ENCODE assay signal across 1 cellular context in the genomic region with DNA sequence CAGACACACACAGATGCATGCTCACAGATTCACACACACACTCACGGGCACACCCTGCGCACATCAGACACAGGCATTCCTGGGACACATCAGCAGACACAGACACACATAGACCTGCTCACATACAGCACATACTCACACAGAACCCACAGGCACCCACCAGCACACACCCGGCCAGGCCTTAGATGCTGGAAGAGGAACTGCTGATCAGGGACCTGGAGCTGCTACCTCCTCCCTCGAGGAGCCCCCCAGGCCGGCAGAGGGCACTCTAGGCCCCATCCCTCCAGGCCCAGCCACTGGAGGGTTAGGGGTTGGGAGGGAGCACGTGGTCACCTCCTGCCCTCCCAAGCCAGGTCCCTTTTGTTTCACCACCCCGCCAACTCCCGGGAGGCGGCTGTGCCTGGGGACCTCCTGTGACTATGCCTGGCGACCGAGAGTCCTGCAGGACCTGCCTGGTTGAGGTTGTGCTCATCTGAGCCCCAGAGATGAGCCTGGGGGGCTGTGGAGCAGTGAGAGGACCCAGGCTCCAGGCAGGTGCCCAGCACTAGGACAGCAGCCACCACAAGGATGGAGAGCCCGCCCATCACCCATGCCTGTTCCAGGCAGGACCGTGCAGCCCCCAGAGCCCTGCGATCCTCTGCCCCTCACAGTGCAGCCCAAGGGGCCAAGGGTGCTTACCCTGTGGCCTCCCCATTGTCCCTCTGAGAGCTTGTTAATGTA.
A peak's percentile ranks its signal among the peaks of the same experiment; 100 is the strongest.
TF ChIP-seq lines count a peak whose summit lies in the region.

No MANE protein-coding gene starts in this region.

TF ChIP-seq in HepG2, 621 proteins besides CTCF, POLR2A, EP300 and RAD21 (continued from another document and continues in another):
- TF ChIP-seq, protein P1, sequence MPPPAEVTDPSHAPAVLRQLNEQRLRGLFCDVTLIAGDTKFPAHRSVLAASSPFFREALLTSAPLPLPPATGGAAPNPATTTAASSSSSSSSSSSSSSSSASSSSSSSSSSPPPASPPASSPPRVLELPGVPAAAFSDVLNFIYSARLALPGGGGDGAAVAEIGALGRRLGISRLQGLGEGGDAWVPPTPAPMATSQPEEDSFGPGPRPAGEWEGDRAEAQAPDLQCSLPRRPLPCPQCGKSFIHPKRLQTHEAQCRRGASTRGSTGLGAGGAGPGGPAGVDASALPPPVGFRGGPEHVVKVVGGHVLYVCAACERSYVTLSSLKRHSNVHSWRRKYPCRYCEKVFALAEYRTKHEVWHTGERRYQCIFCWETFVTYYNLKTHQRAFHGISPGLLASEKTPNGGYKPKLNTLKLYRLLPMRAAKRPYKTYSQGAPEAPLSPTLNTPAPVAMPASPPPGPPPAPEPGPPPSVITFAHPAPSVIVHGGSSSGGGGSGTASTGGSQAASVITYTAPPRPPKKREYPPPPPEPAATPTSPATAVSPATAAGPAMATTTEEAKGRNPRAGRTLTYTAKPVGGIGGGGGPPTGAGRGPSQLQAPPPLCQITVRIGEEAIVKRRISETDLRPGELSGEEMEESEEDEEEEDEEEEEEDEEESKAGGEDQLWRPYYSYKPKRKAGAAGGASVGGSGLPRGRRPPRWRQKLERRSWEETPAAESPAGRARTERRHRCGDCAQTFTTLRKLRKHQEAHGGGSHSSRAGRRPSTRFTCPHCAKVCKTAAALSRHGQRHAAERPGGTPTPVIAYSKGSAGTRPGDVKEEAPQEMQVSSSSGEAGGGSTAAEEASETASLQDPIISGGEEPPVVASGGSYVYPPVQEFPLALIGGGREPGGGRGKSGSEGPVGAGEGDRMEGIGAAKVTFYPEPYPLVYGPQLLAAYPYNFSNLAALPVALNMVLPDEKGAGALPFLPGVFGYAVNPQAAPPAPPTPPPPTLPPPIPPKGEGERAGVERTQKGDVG (CRISPR knock-in tag; IDR thresholded peaks at IDR 0.05; ENCODE audit: borderline replicate concordance): peak; percentile 37; the same call in 1 of the 2 replicates
- TF ChIP-seq ARNT (IDR thresholded peaks at IDR 0.05): no peak
- TF ChIP-seq, protein P2, sequence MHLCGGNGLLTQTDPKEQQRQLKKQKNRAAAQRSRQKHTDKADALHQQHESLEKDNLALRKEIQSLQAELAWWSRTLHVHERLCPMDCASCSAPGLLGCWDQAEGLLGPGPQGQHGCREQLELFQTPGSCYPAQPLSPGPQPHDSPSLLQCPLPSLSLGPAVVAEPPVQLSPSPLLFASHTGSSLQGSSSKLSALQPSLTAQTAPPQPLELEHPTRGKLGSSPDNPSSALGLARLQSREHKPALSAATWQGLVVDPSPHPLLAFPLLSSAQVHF (CRISPR knock-in tag; IDR thresholded peaks at IDR 0.05): no peak
- TF ChIP-seq, protein P3, sequence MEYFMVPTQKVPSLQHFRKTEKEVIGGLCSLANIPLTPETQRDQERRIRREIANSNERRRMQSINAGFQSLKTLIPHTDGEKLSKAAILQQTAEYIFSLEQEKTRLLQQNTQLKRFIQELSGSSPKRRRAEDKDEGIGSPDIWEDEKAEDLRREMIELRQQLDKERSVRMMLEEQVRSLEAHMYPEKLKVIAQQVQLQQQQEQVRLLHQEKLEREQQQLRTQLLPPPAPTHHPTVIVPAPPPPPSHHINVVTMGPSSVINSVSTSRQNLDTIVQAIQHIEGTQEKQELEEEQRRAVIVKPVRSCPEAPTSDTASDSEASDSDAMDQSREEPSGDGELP (IDR thresholded peaks at IDR 0.05; ENCODE audit: borderline replicate concordance, low read depth): no peak
- TF ChIP-seq NRL (CRISPR knock-in tag; IDR thresholded peaks at IDR 0.05; ENCODE audit: borderline replicate concordance): peak; percentile 94
- no peak for TF ChIP-seq FOSL1 (CRISPR knock-in tag; IDR thresholded peaks at IDR 0.05; ENCODE audit: borderline replicate concordance)
- TF ChIP-seq FOXP1 (IDR thresholded peaks at IDR 0.05): no peak
- TF ChIP-seq FOXP1 (CRISPR knock-in tag; IDR thresholded peaks at IDR 0.05): no peak
- 0 out of 2 replicates have a peak, but pooled peaks have one; percentile 45 for TF ChIP-seq REL (CRISPR knock-in tag; conservative IDR thresholded peaks at IDR 0.05)
- no peak; the same call in 1 of the 2 replicates for TF ChIP-seq CBX5 (CRISPR knock-in tag; IDR thresholded peaks at IDR 0.05; ENCODE audit: borderline replicate concordance)
- TF ChIP-seq MED8 (CRISPR knock-in tag; IDR thresholded peaks at IDR 0.05; ENCODE audit: insufficient replicate concordance): peak; percentile 37
- TF ChIP-seq NFYB (CRISPR knock-in tag; IDR thresholded peaks at IDR 0.05): peak; percentile 46; the same call in 1 of the 2 replicates
- TF ChIP-seq, protein P4, sequence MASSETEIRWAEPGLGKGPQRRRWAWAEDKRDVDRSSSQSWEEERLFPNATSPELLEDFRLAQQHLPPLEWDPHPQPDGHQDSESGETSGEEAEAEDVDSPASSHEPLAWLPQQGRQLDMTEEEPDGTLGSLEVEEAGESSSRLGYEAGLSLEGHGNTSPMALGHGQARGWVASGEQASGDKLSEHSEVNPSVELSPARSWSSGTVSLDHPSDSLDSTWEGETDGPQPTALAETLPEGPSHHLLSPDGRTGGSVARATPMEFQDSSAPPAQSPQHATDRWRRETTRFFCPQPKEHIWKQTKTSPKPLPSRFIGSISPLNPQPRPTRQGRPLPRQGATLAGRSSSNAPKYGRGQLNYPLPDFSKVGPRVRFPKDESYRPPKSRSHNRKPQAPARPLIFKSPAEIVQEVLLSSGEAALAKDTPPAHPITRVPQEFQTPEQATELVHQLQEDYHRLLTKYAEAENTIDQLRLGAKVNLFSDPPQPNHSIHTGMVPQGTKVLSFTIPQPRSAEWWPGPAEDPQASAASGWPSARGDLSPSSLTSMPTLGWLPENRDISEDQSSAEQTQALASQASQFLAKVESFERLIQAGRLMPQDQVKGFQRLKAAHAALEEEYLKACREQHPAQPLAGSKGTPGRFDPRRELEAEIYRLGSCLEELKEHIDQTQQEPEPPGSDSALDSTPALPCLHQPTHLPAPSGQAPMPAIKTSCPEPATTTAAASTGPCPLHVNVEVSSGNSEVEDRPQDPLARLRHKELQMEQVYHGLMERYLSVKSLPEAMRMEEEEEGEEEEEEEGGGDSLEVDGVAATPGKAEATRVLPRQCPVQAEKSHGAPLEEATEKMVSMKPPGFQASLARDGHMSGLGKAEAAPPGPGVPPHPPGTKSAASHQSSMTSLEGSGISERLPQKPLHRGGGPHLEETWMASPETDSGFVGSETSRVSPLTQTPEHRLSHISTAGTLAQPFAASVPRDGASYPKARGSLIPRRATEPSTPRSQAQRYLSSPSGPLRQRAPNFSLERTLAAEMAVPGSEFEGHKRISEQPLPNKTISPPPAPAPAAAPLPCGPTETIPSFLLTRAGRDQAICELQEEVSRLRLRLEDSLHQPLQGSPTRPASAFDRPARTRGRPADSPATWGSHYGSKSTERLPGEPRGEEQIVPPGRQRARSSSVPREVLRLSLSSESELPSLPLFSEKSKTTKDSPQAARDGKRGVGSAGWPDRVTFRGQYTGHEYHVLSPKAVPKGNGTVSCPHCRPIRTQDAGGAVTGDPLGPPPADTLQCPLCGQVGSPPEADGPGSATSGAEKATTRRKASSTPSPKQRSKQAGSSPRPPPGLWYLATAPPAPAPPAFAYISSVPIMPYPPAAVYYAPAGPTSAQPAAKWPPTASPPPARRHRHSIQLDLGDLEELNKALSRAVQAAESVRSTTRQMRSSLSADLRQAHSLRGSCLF (CRISPR knock-in tag; IDR thresholded peaks at IDR 0.05; ENCODE audit: borderline replicate concordance): no peak
- TF ChIP-seq ATAD3A (CRISPR knock-in tag; IDR thresholded peaks at IDR 0.05): 0 out of 2 replicates have a peak, but pooled peaks have one; percentile 29
- TF ChIP-seq KLF12 (CRISPR knock-in tag; IDR thresholded peaks at IDR 0.05; ENCODE audit: borderline replicate concordance): no peak
- TF ChIP-seq, protein P5, sequence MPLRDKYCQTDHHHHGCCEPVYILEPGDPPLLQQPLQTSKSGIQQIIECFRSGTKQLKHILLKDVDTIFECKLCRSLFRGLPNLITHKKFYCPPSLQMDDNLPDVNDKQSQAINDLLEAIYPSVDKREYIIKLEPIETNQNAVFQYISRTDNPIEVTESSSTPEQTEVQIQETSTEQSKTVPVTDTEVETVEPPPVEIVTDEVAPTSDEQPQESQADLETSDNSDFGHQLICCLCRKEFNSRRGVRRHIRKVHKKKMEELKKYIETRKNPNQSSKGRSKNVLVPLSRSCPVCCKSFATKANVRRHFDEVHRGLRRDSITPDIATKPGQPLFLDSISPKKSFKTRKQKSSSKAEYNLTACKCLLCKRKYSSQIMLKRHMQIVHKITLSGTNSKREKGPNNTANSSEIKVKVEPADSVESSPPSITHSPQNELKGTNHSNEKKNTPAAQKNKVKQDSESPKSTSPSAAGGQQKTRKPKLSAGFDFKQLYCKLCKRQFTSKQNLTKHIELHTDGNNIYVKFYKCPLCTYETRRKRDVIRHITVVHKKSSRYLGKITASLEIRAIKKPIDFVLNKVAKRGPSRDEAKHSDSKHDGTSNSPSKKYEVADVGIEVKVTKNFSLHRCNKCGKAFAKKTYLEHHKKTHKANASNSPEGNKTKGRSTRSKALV (CRISPR knock-in tag; IDR thresholded peaks at IDR 0.05): no peak
- TF ChIP-seq RFXANK (CRISPR knock-in tag; IDR thresholded peaks at IDR 0.05): no peak
- TF ChIP-seq BRCA1 (CRISPR knock-in tag; IDR thresholded peaks at IDR 0.05): no peak
- TF ChIP-seq FIP1L1 (IDR thresholded peaks at IDR 0.05; ENCODE audit: borderline replicate concordance, insufficient read depth, low read depth, low read length): no peak
- TF ChIP-seq ZNF776 (CRISPR knock-in tag; IDR thresholded peaks at IDR 0.05): 0 out of 2 replicates have a peak, but pooled peaks have one; percentile 24
- TF ChIP-seq, protein P6, sequence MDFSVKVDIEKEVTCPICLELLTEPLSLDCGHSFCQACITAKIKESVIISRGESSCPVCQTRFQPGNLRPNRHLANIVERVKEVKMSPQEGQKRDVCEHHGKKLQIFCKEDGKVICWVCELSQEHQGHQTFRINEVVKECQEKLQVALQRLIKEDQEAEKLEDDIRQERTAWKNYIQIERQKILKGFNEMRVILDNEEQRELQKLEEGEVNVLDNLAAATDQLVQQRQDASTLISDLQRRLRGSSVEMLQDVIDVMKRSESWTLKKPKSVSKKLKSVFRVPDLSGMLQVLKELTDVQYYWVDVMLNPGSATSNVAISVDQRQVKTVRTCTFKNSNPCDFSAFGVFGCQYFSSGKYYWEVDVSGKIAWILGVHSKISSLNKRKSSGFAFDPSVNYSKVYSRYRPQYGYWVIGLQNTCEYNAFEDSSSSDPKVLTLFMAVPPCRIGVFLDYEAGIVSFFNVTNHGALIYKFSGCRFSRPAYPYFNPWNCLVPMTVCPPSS (IDR thresholded peaks at IDR 0.05): no peak
- peak; percentile 93 for TF ChIP-seq ZNF33B (CRISPR knock-in tag; IDR thresholded peaks at IDR 0.05)
- no peak for TF ChIP-seq ZBTB1 (CRISPR knock-in tag; IDR thresholded peaks at IDR 0.05; ENCODE audit: borderline replicate concordance)
- TF ChIP-seq ZNF672 (CRISPR knock-in tag; IDR thresholded peaks at IDR 0.05): no peak
- peak; percentile 76; the same call in 1 of the 2 replicates for TF ChIP-seq KDM2A (CRISPR knock-in tag; IDR thresholded peaks at IDR 0.05; ENCODE audit: borderline replicate concordance, low read depth)
- TF ChIP-seq, protein P7, sequence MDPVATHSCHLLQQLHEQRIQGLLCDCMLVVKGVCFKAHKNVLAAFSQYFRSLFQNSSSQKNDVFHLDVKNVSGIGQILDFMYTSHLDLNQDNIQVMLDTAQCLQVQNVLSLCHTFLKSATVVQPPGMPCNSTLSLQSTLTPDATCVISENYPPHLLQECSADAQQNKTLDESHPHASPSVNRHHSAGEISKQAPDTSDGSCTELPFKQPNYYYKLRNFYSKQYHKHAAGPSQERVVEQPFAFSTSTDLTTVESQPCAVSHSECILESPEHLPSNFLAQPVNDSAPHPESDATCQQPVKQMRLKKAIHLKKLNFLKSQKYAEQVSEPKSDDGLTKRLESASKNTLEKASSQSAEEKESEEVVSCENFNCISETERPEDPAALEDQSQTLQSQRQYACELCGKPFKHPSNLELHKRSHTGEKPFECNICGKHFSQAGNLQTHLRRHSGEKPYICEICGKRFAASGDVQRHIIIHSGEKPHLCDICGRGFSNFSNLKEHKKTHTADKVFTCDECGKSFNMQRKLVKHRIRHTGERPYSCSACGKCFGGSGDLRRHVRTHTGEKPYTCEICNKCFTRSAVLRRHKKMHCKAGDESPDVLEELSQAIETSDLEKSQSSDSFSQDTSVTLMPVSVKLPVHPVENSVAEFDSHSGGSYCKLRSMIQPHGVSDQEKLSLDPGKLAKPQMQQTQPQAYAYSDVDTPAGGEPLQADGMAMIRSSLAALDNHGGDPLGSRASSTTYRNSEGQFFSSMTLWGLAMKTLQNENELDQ (CRISPR knock-in tag; IDR thresholded peaks at IDR 0.05; ENCODE audit: borderline replicate concordance): 0 out of 2 replicates have a peak, but pooled peaks have one; percentile 43
- TF ChIP-seq, protein P8, sequence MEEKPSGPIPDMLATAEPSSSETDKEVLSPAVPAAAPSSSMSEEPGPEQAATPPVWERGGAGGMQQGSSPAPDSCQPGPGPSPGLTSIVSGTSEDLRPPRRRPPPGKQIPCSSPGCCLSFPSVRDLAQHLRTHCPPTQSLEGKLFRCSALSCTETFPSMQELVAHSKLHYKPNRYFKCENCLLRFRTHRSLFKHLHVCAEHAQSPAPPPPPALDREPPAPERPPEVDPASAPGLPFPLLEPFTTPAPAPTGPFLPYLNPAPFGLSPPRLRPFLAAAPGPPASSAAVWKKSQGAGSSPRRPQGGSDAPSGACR (CRISPR knock-in tag; IDR thresholded peaks at IDR 0.05): peak; percentile 42; the same call in 1 of the 2 replicates
- TF ChIP-seq ZNF724P (CRISPR knock-in tag; IDR thresholded peaks at IDR 0.05; ENCODE audit: borderline replicate concordance): peak; percentile 88
- TF ChIP-seq HOXD1 (CRISPR knock-in tag; IDR thresholded peaks at IDR 0.05): no peak
- no peak for TF ChIP-seq ZNF562 (CRISPR knock-in tag; IDR thresholded peaks at IDR 0.05; ENCODE audit: borderline replicate concordance)
- TF ChIP-seq ZNF781 (CRISPR knock-in tag; IDR thresholded peaks at IDR 0.05; ENCODE audit: borderline replicate concordance, not compliant biosample characterization): peak; percentile 90
- TF ChIP-seq KLF11 (CRISPR knock-in tag; IDR thresholded peaks at IDR 0.05): peak; percentile 95
- peak; percentile 96; the same call in 1 of the 2 replicates for TF ChIP-seq ZNF572 (CRISPR knock-in tag; IDR thresholded peaks at IDR 0.05)
- peak; percentile 21 for TF ChIP-seq FOXO1 (CRISPR knock-in tag; IDR thresholded peaks at IDR 0.05)
- no peak for TF ChIP-seq NR3C1 (CRISPR knock-in tag; IDR thresholded peaks at IDR 0.05)
- TF ChIP-seq, protein P9, sequence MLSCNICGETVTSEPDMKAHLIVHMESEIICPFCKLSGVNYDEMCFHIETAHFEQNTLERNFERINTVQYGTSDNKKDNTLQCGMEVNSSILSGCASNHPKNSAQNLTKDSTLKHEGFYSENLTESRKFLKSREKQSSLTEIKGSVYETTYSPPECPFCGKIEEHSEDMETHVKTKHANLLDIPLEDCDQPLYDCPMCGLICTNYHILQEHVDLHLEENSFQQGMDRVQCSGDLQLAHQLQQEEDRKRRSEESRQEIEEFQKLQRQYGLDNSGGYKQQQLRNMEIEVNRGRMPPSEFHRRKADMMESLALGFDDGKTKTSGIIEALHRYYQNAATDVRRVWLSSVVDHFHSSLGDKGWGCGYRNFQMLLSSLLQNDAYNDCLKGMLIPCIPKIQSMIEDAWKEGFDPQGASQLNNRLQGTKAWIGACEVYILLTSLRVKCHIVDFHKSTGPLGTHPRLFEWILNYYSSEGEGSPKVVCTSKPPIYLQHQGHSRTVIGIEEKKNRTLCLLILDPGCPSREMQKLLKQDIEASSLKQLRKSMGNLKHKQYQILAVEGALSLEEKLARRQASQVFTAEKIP (CRISPR knock-in tag; IDR thresholded peaks at IDR 0.05; ENCODE audit: borderline replicate concordance): no peak
- TF ChIP-seq ARID2 (CRISPR knock-in tag; IDR thresholded peaks at IDR 0.05; ENCODE audit: borderline replicate concordance): peak; percentile 89
